11 cellular contexts compared by ENCODE assay signal in the genomic region with DNA sequence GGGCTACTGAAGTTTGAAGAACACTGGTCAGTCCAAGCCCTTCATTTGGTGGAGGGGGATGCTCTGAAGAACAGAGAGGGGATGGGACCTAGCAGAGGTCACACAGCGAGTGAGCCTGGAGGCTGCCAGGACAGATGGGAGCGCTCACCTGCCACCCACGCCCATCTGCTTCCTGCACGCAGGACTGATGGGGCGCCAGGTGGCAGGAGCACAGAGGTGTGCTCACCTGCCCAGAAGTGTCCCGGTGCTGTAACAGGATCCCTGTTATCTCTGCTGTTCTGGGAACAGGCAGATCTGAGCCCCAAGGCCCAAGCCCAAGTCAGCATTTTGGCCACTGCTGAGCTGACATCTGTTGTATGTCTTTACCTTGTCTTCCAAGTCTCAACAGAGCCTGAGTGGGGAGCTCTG. TPM values are rescaled to one million over a fixed set of nuclear protein-coding genes. Genes with fewer than 3 reads are reported as not detected.
DNase-seq lines count a peak whose midpoint lies in the region; ATAC-seq, FAIRE-seq and TF ChIP-seq lines count a peak whose summit lies in the region.
"Had no signal": no experiment of that assay in that cellular context is flagged by ENCODE, and none has a peak within 500 bp of the region (broad histone marks: within the 10 kb centered on the region; RNA-seq: fewer than 3 reads in every experiment).

No MANE protein-coding gene starts in this region.

- H3K9me3 Mint-ChIP-seq in activated CD4-positive, alpha-beta T cell treated with anti-CD3 and anti-CD28 coated beads, Interleukin-2, amount 10 ng/mL, durations not matched to agents 7 days and 5 days: no peaks in the 10 kb centered on the region
- H3K9me3 Mint-ChIP-seq: CD4-positive, alpha-beta memory T cell had no signal

- H3K36me3 ChIP-seq in bronchial epithelial cell (ENCODE audit: control insufficient read depth, insufficient read depth, low read length) (no peaks in the 10 kb centered on the region), neuronal stem cell (replicated peaks in 1 of 2; ENCODE audit: control insufficient read depth in 2 of 2, insufficient read depth in 2 of 2, low read length in 2 of 2) (no peaks in the 10 kb centered on the region)

- no peak overlapping the region for H2BK120ac ChIP-seq in neuronal stem cell (ENCODE audit: low read depth, low read length)

- H4K8ac ChIP-seq in neuronal stem cell (ENCODE audit: low read depth, low read length): no peak overlapping the region

- H3K36me3 Mint-ChIP-seq in activated CD4-positive, alpha-beta T cell treated with anti-CD3 and anti-CD28 coated beads, Interleukin-2, amount 10 ng/mL, durations not matched to agents 7 days and 5 days (ENCODE audit: low read depth): no peaks in the 10 kb centered on the region
- H3K36me3 Mint-ChIP-seq: CD4-positive, alpha-beta memory T cell had no signal

- H3K27me3 ChIP-seq in bronchial epithelial cell (ENCODE audit: control insufficient read depth, insufficient read depth, low read length): no peaks in the 10 kb centered on the region
- H3K27me3 ChIP-seq in neuronal stem cell (ENCODE audit: control insufficient read depth in 3 of 3, insufficient read depth in 3 of 3, low read depth in 1 of 3, low read length in 3 of 3): no peaks in the 10 kb centered on the region

- H3K18ac ChIP-seq in neuronal stem cell (ENCODE audit: low read length): no peak overlapping the region

- ATAC-seq in HG03342 (IDR thresholded peaks at IDR 0.05; ENCODE audit: unreplicated experiment): no peak

- H3K4me2 ChIP-seq in neuronal stem cell (ENCODE audit: insufficient read depth, low read length, poor library complexity, severe bottlenecking): no peak overlapping the region

- H3K14ac ChIP-seq in neuronal stem cell (ENCODE audit: low read length): no peak overlapping the region

- H3K79me1 ChIP-seq in neuronal stem cell (ENCODE audit: low read depth, low read length): peaks cover 4% of the 10 kb centered on the region

- peak; percentile 62 for TF ChIP-seq CTCF in bronchial epithelial cell (IDR thresholded peaks at IDR 0.05; ENCODE audit: insufficient read depth, low read length, severe bottlenecking)

- FAIRE-seq in bronchial epithelial cell (lab: Jason Lieb, UNC) (peak; percentile 88), GM19239 (lab: Jason Lieb, UNC) (no peak)

- H3K4me3 ChIP-seq in bronchial epithelial cell (ENCODE audit: low read depth, low read length) (no peak overlapping the region), neuronal stem cell (ENCODE audit: low read length in 2 of 2) (peak overlapping the region in 1 of 2 donors; percentile 3)

- H3K23ac ChIP-seq in neuronal stem cell (ENCODE audit: low read depth, low read length, poor library complexity): peak overlapping the region; percentile 40

- peaks cover 12% of the 10 kb centered on the region for H3K4me1 Mint-ChIP-seq in activated CD4-positive, alpha-beta T cell treated with anti-CD3 and anti-CD28 coated beads, Interleukin-2, amount 10 ng/mL, durations not matched to agents 7 days and 5 days
- H3K4me1 Mint-ChIP-seq: CD4-positive, alpha-beta memory T cell had no signal

- H2AK5ac ChIP-seq in neuronal stem cell (ENCODE audit: low read depth, low read length): no peak overlapping the region

- no peak overlapping the region for H3K27ac Mint-ChIP-seq in activated CD4-positive, alpha-beta T cell treated with anti-CD3 and anti-CD28 coated beads, Interleukin-2, amount 10 ng/mL, durations not matched to agents 7 days and 5 days
- H3K27ac Mint-ChIP-seq: activated CD4-positive, alpha-beta T cell treated with anti-CD3 and anti-CD28 coated beads for 36 hours; CD4-positive, alpha-beta memory T cell had no signal

- H3K4me3 Mint-ChIP-seq in activated CD4-positive, alpha-beta T cell treated with anti-CD3 and anti-CD28 coated beads, Interleukin-2, amount 10 ng/mL, durations not matched to agents 7 days and 5 days: no peak overlapping the region
- H3K4me3 Mint-ChIP-seq: activated CD4-positive, alpha-beta T cell treated with anti-CD3 and anti-CD28 coated beads for 36 hours; CD4-positive, alpha-beta memory T cell had no signal

- CTCF ChIA-PET in activated CD4-positive, alpha-beta T cell treated with anti-CD3 and anti-CD28 coated beads, Interleukin-2, amount 10 ng/mL, durations not matched to agents 7 days and 5 days (lab: Charles Lee): interaction anchor here (0.6 to 1.2 kb wide), 2 partner anchors 16 to 625 kb away, joined by 3 read pairs; no protein-coding TSS in a partner anchor

- no CpG with 5 or more reads among the region's 6 CpGs for WGBS in neuronal stem cell (ENCODE audit: extremely low coverage in 2 of 2, insufficient read length in 2 of 2, insufficient replicate concordance in 1 of 2), 2 donors

- peak; percentile 14 for DNase-seq in COR-L47 (lab: John Stamatoyannopoulos, UW)
- DNase-seq in NCI-H146 (lab: John Stamatoyannopoulos, UW): peak; percentile 89
- peak; percentile 53 for DNase-seq in bronchial epithelial cell (ENCODE audit: low read depth)
- DNase-seq in neuronal stem cell (ENCODE audit: low spot score): no peak
- DNase-seq in activated CD4-positive, alpha-beta T cell treated with anti-CD3 and anti-CD28 coated beads, Interleukin-2, amount 10 ng/mL, durations not matched to agents 7 days and 5 days: no peak
- no peak for DNase-seq in GM19239 (ENCODE audit: insufficient read length, low spot score)
- DNase-seq in NK-92 (lab: John Stamatoyannopoulos, UW; ENCODE audit: unreplicated experiment): no peak
- DNase-seq: activated CD4-positive, alpha-beta T cell treated with anti-CD3 and anti-CD28 coated beads for 36 hours; CD4-positive, alpha-beta memory T cell; NCI-H1694 had no signal

- no peak overlapping the region for H3K27ac ChIP-seq in neuronal stem cell (replicated peaks; ENCODE audit: low read length)

- no peak overlapping the region for H2BK5ac ChIP-seq in neuronal stem cell (ENCODE audit: low read length)

- no peak overlapping the region for H3K4ac ChIP-seq in neuronal stem cell (ENCODE audit: low read length)

- H3K4me1 ChIP-seq in neuronal stem cell (ENCODE audit: control insufficient read depth in 2 of 2, insufficient read depth in 1 of 2, low read depth in 1 of 2, low read length in 2 of 2): peaks cover 7 to 11% of the 10 kb centered on the region in 2 donors

- no peak overlapping the region for H3K9ac ChIP-seq in neuronal stem cell (ENCODE audit: low read depth, low read length, poor library complexity)

- POLR2A ChIA-PET in activated CD4-positive, alpha-beta T cell treated with anti-CD3 and anti-CD28 coated beads, Interleukin-2, amount 10 ng/mL, durations not matched to agents 7 days and 5 days (lab: Charles Lee): no interaction called here

- no peak overlapping the region for H2BK15ac ChIP-seq in neuronal stem cell (ENCODE audit: low read length)

- no peaks in the 10 kb centered on the region for H3K27me3 Mint-ChIP-seq in activated CD4-positive, alpha-beta T cell treated with anti-CD3 and anti-CD28 coated beads, Interleukin-2, amount 10 ng/mL, durations not matched to agents 7 days and 5 days

- no peak overlapping the region for H2AFZ ChIP-seq in neuronal stem cell (ENCODE audit: low read length)

- no peaks in the 10 kb centered on the region for H3K9me3 ChIP-seq in neuronal stem cell (replicated peaks in 1 of 2; ENCODE audit: control insufficient read depth in 2 of 2, insufficient read depth in 1 of 2, low read depth in 1 of 2, low read length in 2 of 2)

- no peak overlapping the region for H4K91ac ChIP-seq in neuronal stem cell (ENCODE audit: low read depth, low read length, poor library complexity)

- no peak overlapping the region for H2BK12ac ChIP-seq in neuronal stem cell (ENCODE audit: low read length)

RNA-seq across cellular contexts. Expression of a gene that starts 40.5 kb away (rescaled TPM):
- 10.0 and 16.4 TPM in 2 replicates for total RNA-seq in bronchial epithelial cell
- 25.3 TPM for polyA plus RNA-seq in neuronal stem cell (2013, experiment 1 of 2)
- polyA plus RNA-seq in neuronal stem cell (2013, experiment 2 of 2): 26.4 TPM
- under 1 TPM in 1 of 2 experiments, not detected in 1; 0.08 TPM for total RNA-seq in activated CD4-positive, alpha-beta T cell treated with anti-CD3 and anti-CD28 coated beads, Interleukin-2, amount 10 ng/mL, durations not matched to agents 7 days and 5 days
- total RNA-seq: activated CD4-positive, alpha-beta T cell treated with anti-CD3 and anti-CD28 coated beads for 36 hours had no signal
- polyA plus RNA-seq: CD4-positive, alpha-beta memory T cell had no signal

Comparison
In these comparisons a context has a peak if more than half of its experiments do, and no peak if none do; other contexts are left out.
1. DNase-seq: peak in COR-L47 (single experiment), NCI-H146 (single experiment) and bronchial epithelial cell (single experiment); none in neuronal stem cell (single experiment), activated CD4-positive, alpha-beta T cell treated with anti-CD3 and anti-CD28 coated beads, Interleukin-2, amount 10 ng/mL, durations not matched to agents 7 days and 5 days (single experiment), GM19239 (single experiment) and NK-92 (single experiment).
2. RNA of a gene that starts 40.5 kb away (total RNA-seq): 10.0 to 16.4 TPM in bronchial epithelial cell; 0.08 TPM in activated CD4-positive, alpha-beta T cell treated with anti-CD3 and anti-CD28 coated beads, Interleukin-2, amount 10 ng/mL, durations not matched to agents 7 days and 5 days; every median in the first group is over 10 times any median in the second.